ENCODE assay signal across 6 cellular contexts in the genomic region with DNA sequence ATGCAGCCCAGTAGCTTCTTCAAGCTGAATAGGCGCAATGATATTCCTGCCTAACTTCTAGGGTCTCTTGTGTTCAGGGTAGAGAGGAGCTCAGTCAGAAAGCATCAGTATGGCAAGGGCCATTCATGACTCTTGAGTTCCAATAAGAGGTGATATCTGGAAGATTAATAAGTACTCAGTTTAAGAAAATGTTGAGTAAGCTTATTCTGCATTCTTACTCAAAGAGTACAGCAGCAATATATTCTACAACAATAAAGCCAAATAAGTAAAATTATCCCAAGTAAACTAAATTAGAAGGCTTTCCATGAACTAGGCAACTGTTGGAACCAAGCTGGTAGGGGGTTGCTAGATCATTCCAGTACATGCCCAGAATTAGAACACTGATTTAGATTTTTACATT.
"Had no signal": no experiment of that assay in that cellular context is flagged by ENCODE, and none has a peak within 500 bp of the region (broad histone marks: within the 10 kb centered on the region; RNA-seq: fewer than 3 reads in every experiment).

No MANE protein-coding gene starts in this region.

- H3K9ac ChIP-seq: KMS-11 had no signal

- DNase-seq: IMR-90, KBM-7, KG1 had no signal

- FAIRE-seq: HTR-8/SVneo had no signal

- H3K4me2 ChIP-seq: KMS-11 had no signal

- H3K27ac ChIP-seq: HL-60, KMS-11 had no signal
